ENCODE assay signal across 1 cellular context in genomic region chr15:63344737-63345390, GRCh38.
TF ChIP-seq lines count a peak whose summit lies in the region.

No MANE protein-coding gene starts in this region.

TF ChIP-seq in SK-N-SH treated with all-trans-retinoic acid at 6 μM for 48 hours, 23 proteins besides CTCF, POLR2A, EP300 and RAD21 (continued from another document):
- no peak for TF ChIP-seq PATZ1 (CRISPR knock-in tag; IDR thresholded peaks at IDR 0.05; ENCODE audit: borderline replicate concordance)
